Comparison of ENCODE assay signal across 1 cellular context in the genomic region with DNA sequence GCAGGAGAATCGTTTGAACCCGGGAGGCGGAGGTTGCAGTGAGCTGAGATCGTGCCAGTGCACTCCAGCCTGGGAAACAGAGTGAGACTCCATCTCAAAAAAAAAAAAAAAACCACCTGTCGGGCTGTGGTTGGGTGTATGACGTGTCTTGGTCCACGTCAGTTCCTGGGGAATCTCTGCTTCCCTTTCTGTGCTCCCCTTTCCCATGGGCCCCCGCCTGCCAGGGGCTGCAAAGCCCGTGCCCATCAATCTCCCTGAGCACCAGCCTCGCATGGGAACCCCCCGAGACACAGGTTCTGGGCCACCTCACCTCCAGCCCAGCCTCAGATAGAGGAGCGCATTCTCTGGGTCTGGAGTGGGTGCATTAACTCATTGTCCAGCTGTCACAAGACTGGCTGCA.
TF ChIP-seq lines count a peak whose summit lies in the region.

No MANE protein-coding gene starts in this region.

TF ChIP-seq in GM12878, 131 proteins besides CTCF, POLR2A, EP300 and RAD21:
- TF ChIP-seq, protein P1, sequence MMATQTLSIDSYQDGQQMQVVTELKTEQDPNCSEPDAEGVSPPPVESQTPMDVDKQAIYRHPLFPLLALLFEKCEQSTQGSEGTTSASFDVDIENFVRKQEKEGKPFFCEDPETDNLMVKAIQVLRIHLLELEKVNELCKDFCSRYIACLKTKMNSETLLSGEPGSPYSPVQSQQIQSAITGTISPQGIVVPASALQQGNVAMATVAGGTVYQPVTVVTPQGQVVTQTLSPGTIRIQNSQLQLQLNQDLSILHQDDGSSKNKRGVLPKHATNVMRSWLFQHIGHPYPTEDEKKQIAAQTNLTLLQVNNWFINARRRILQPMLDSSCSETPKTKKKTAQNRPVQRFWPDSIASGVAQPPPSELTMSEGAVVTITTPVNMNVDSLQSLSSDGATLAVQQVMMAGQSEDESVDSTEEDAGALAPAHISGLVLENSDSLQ (IDR thresholded peaks at IDR 0.05) = peak; percentile 69
- TF ChIP-seq CREM (IDR thresholded peaks at IDR 0.05; ENCODE audit: low read depth) = peak; percentile 86
- TF ChIP-seq, protein P2, sequence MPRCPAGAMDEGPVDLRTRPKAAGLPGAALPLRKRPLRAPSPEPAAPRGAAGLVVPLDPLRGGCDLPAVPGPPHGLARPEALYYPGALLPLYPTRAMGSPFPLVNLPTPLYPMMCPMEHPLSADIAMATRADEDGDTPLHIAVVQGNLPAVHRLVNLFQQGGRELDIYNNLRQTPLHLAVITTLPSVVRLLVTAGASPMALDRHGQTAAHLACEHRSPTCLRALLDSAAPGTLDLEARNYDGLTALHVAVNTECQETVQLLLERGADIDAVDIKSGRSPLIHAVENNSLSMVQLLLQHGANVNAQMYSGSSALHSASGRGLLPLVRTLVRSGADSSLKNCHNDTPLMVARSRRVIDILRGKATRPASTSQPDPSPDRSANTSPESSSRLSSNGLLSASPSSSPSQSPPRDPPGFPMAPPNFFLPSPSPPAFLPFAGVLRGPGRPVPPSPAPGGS (IDR thresholded peaks at IDR 0.05; ENCODE audit: borderline replicate concordance, insufficient read depth, low read depth, low read length, poor library complexity, severe bottlenecking) = no peak
- TF ChIP-seq DPF2 (IDR thresholded peaks at IDR 0.05) = 0 out of 2 replicates have a peak, but pooled peaks have one; percentile 15
- TF ChIP-seq MLLT1 (IDR thresholded peaks at IDR 0.05) = peak; percentile 80
- no peak for TF ChIP-seq FOXM1 (IDR thresholded peaks at IDR 0.05; ENCODE audit: low read depth, low read length)
- no peak for TF ChIP-seq SMARCA5 (IDR thresholded peaks at IDR 0.05)
- TF ChIP-seq, protein P3, sequence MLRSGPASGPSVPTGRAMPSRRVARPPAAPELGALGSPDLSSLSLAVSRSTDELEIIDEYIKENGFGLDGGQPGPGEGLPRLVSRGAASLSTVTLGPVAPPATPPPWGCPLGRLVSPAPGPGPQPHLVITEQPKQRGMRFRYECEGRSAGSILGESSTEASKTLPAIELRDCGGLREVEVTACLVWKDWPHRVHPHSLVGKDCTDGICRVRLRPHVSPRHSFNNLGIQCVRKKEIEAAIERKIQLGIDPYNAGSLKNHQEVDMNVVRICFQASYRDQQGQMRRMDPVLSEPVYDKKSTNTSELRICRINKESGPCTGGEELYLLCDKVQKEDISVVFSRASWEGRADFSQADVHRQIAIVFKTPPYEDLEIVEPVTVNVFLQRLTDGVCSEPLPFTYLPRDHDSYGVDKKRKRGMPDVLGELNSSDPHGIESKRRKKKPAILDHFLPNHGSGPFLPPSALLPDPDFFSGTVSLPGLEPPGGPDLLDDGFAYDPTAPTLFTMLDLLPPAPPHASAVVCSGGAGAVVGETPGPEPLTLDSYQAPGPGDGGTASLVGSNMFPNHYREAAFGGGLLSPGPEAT (IDR thresholded peaks at IDR 0.05; ENCODE audit: low read depth) = peak; percentile 56
- peak; percentile 88 for TF ChIP-seq NBN (IDR thresholded peaks at IDR 0.05)
- TF ChIP-seq TCF12 (IDR thresholded peaks at IDR 0.05; ENCODE audit: low read depth, low read length) = 0 out of 2 replicates have a peak, but pooled peaks have one; percentile 32
- TF ChIP-seq ATF7 (IDR thresholded peaks at IDR 0.05; ENCODE audit: low read depth) = peak; percentile 80
- TF ChIP-seq CBX5 (IDR thresholded peaks at IDR 0.05; ENCODE audit: low read depth) = no peak
- peak; percentile 73 for TF ChIP-seq EED (IDR thresholded peaks at IDR 0.05; ENCODE audit: low read depth)
- peak; percentile 70 for TF ChIP-seq ZNF384 (IDR thresholded peaks at IDR 0.05; ENCODE audit: borderline replicate concordance, low read depth, low read length)
- no peak for TF ChIP-seq ZNF217 (IDR thresholded peaks at IDR 0.05)
- TF ChIP-seq BHLHE40 (IDR thresholded peaks at IDR 0.05; ENCODE audit: borderline replicate concordance in 1 of 2, low read depth in 2 of 2, low read length in 1 of 2) = peak in 1 of 2 experiments; percentile 63; a peak in 2 of 4 replicates
- no peak for TF ChIP-seq SMAD5 (IDR thresholded peaks at IDR 0.05; ENCODE audit: low read depth)
- TF ChIP-seq IKZF1 (conservative IDR thresholded peaks at IDR 0.05) = peak; percentile 55; the same call in 1 of the 2 replicates
- peak; percentile 59; the same call in 1 of the 2 replicates for TF ChIP-seq CBFB (IDR thresholded peaks at IDR 0.05; ENCODE audit: low read depth)
- TF ChIP-seq IKZF2 (IDR thresholded peaks at IDR 0.05) = peak; percentile 51 to 55; a peak in 3 of 4 replicates
- no peak for TF ChIP-seq E2F4 (IDR thresholded peaks at IDR 0.05; ENCODE audit: low read depth, low read length)
- TF ChIP-seq HDAC6 (IDR thresholded peaks at IDR 0.05; ENCODE audit: unreplicated experiment) = no peak
